1 cellular context compared by ENCODE assay signal in the genomic region with DNA sequence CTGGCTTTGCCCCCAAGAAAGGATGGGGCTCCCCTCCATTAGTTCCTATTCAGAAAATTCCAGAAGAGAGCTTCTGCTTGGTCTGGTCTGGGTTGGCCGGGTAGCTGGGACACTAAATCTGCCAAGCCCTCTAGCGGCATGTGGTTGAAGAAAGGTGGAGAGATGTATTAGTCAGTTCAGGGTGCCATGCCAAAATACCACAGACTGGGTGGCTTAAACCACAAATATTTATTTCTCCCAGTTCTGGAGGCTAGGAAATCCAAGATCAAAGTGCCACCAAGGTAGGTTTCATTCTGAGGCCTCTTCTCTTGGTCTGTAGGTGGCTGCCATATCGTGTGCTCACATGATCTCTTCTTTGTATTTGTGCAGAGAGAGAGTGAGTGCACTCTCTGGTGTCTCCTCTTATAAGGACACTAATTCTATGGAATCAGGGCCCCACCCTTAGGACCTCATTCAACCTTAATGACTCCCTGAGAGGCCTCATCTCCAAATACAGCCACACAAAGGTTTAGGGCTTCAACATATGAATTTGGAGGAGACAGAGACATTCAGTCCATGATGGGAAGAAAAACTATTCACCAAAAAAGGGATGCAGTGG.
TF ChIP-seq lines count a peak whose summit lies in the region.

No MANE protein-coding gene starts in this region.

TF ChIP-seq in K562, 482 proteins besides CTCF, POLR2A, EP300 and RAD21:
- TF ChIP-seq ZNF324 (CRISPR knock-in tag; IDR thresholded peaks at IDR 0.05): no peak
- TF ChIP-seq, protein P1, sequence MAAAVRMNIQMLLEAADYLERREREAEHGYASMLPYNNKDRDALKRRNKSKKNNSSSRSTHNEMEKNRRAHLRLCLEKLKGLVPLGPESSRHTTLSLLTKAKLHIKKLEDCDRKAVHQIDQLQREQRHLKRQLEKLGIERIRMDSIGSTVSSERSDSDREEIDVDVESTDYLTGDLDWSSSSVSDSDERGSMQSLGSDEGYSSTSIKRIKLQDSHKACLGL (CRISPR knock-in tag; IDR thresholded peaks at IDR 0.05; ENCODE audit: borderline replicate concordance, poor library complexity, severe bottlenecking): no peak
- TF ChIP-seq, protein P2, sequence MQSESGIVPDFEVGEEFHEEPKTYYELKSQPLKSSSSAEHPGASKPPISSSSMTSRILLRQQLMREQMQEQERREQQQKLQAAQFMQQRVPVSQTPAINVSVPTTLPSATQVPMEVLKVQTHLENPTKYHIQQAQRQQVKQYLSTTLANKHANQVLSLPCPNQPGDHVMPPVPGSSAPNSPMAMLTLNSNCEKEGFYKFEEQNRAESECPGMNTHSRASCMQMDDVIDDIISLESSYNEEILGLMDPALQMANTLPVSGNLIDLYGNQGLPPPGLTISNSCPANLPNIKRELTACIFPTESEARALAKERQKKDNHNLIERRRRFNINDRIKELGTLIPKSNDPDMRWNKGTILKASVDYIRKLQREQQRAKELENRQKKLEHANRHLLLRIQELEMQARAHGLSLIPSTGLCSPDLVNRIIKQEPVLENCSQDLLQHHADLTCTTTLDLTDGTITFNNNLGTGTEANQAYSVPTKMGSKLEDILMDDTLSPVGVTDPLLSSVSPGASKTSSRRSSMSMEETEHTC (IDR thresholded peaks at IDR 0.05): no peak
